ENCODE assay signal across 1 cellular context in the genomic region with DNA sequence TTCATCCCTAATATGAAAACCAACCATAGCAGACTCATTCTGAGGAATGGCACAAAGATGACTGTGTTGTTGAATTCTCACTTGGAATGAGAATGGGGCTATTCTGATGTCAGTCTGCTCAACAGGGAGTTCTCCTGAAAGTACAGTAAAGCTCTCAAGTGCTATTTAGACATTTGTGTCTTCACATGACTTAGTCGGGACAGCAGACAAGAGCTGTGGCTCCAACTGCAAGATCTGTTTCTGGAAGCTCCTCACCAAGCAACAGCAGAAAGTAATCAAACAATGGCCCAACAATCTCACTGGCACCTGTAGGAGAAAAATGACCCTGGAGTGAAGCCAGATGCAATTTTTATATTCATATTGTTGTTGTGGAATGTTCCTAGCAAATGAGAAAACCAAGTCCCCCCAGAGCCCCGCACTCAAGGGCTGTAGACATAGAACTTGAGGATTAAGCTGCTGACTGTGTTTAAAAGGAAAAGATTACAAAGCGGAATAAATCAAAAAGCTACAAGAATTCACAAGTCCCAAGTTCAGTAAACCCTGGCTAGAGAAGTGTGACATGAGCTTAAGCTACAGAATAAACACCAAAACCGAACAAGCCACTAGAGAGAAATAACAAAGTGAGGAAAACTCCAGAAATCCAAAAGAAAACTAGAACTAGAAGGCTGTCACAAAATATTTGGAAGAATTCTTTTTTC.
TF ChIP-seq lines count a peak whose summit lies in the region.

No MANE protein-coding gene starts in this region.

TF ChIP-seq in GM23338, 12 proteins besides CTCF, POLR2A, EP300 and RAD21 (continued from another document):
- TF ChIP-seq JUNB (IDR thresholded peaks at IDR 0.05; ENCODE audit: unreplicated experiment) (no peak), STAT1 (IDR thresholded peaks at IDR 0.05; ENCODE audit: unreplicated experiment) (no peak), EZH2phosphoT487 (IDR thresholded peaks at IDR 0.05; ENCODE audit: unreplicated experiment) (no peak), CREB1 (CRISPR knock-in tag; IDR thresholded peaks at IDR 0.05; ENCODE audit: low read depth) (no peak)
- TF ChIP-seq, protein P1, sequence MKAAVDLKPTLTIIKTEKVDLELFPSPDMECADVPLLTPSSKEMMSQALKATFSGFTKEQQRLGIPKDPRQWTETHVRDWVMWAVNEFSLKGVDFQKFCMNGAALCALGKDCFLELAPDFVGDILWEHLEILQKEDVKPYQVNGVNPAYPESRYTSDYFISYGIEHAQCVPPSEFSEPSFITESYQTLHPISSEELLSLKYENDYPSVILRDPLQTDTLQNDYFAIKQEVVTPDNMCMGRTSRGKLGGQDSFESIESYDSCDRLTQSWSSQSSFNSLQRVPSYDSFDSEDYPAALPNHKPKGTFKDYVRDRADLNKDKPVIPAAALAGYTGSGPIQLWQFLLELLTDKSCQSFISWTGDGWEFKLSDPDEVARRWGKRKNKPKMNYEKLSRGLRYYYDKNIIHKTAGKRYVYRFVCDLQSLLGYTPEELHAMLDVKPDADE (IDR thresholded peaks at IDR 0.05) = no peak
- TF ChIP-seq, protein P2, sequence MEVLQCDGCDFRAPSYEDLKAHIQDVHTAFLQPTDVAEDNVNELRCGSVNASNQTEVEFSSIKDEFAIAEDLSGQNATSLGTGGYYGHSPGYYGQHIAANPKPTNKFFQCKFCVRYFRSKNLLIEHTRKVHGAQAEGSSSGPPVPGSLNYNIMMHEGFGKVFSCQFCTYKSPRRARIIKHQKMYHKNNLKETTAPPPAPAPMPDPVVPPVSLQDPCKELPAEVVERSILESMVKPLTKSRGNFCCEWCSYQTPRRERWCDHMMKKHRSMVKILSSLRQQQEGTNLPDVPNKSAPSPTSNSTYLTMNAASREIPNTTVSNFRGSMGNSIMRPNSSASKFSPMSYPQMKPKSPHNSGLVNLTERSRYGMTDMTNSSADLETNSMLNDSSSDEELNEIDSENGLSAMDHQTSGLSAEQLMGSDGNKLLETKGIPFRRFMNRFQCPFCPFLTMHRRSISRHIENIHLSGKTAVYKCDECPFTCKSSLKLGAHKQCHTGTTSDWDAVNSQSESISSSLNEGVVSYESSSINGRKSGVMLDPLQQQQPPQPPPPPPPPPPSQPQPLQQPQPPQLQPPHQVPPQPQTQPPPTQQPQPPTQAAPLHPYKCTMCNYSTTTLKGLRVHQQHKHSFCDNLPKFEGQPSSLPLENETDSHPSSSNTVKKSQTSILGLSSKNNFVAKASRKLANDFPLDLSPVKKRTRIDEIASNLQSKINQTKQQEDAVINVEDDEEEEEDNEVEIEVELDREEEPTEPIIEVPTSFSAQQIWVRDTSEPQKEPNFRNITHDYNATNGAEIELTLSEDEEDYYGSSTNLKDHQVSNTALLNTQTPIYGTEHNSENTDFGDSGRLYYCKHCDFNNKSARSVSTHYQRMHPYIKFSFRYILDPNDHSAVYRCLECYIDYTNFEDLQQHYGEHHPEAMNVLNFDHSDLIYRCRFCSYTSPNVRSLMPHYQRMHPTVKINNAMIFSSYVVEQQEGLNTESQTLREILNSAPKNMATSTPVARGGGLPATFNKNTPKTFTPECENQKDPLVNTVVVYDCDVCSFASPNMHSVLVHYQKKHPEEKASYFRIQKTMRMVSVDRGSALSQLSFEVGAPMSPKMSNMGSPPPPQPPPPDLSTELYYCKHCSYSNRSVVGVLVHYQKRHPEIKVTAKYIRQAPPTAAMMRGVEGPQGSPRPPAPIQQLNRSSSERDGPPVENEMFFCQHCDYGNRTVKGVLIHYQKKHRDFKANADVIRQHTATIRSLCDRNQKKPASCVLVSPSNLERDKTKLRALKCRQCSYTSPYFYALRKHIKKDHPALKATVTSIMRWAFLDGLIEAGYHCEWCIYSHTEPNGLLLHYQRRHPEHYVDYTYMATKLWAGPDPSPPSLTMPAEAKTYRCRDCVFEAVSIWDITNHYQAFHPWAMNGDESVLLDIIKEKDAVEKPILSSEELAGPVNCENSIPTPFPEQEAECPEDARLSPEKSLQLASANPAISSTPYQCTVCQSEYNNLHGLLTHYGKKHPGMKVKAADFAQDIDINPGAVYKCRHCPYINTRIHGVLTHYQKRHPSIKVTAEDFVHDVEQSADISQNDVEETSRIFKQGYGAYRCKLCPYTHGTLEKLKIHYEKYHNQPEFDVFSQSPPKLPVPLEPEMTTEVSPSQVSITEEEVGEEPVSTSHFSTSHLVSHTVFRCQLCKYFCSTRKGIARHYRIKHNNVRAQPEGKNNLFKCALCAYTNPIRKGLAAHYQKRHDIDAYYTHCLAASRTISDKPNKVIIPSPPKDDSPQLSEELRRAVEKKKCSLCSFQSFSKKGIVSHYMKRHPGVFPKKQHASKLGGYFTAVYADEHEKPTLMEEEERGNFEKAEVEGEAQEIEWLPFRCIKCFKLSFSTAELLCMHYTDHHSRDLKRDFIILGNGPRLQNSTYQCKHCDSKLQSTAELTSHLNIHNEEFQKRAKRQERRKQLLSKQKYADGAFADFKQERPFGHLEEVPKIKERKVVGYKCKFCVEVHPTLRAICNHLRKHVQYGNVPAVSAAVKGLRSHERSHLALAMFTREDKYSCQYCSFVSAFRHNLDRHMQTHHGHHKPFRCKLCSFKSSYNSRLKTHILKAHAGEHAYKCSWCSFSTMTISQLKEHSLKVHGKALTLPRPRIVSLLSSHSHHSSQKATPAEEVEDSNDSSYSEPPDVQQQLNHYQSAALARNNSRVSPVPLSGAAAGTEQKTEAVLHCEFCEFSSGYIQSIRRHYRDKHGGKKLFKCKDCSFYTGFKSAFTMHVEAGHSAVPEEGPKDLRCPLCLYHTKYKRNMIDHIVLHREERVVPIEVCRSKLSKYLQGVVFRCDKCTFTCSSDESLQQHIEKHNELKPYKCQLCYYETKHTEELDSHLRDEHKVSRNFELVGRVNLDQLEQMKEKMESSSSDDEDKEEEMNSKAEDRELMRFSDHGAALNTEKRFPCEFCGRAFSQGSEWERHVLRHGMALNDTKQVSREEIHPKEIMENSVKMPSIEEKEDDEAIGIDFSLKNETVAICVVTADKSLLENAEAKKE (CRISPR knock-in tag; IDR thresholded peaks at IDR 0.05) = no peak
